1 cellular context compared by ENCODE assay signal in the genomic region with DNA sequence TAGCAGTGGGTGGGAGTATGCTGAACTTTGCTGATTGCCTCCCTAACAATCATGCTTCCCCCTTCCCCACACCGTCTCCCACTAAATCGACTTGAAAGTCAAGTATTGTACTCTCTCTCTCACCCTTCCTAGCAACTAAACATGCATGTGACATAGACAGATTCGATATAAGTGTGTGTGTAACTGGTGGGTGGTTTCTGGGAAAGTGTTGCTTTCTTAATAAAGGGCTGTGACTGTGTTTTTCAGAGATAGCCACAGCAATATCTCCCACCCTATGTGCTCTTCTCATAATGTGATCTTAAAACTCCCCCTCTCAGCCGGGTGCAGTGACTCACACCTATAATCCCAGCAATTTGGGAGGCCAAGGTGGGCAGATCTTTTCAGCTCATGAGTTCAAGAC.
TF ChIP-seq lines count a peak whose summit lies in the region.

No MANE protein-coding gene starts in this region.

TF ChIP-seq in K562, 482 proteins besides CTCF, POLR2A, EP300 and RAD21:
- no peak for TF ChIP-seq ESRRB (CRISPR knock-in tag; IDR thresholded peaks at IDR 0.05; ENCODE audit: borderline replicate concordance)
- no peak for TF ChIP-seq MECOM (CRISPR knock-in tag; IDR thresholded peaks at IDR 0.05)
- TF ChIP-seq, protein P1, sequence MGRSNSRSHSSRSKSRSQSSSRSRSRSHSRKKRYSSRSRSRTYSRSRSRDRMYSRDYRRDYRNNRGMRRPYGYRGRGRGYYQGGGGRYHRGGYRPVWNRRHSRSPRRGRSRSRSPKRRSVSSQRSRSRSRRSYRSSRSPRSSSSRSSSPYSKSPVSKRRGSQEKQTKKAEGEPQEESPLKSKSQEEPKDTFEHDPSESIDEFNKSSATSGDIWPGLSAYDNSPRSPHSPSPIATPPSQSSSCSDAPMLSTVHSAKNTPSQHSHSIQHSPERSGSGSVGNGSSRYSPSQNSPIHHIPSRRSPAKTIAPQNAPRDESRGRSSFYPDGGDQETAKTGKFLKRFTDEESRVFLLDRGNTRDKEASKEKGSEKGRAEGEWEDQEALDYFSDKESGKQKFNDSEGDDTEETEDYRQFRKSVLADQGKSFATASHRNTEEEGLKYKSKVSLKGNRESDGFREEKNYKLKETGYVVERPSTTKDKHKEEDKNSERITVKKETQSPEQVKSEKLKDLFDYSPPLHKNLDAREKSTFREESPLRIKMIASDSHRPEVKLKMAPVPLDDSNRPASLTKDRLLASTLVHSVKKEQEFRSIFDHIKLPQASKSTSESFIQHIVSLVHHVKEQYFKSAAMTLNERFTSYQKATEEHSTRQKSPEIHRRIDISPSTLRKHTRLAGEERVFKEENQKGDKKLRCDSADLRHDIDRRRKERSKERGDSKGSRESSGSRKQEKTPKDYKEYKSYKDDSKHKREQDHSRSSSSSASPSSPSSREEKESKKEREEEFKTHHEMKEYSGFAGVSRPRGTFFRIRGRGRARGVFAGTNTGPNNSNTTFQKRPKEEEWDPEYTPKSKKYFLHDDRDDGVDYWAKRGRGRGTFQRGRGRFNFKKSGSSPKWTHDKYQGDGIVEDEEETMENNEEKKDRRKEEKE (IDR thresholded peaks at IDR 0.05; ENCODE audit: borderline replicate concordance in 1 of 2, control insufficient read depth in 1 of 2, low read depth in 2 of 2, low read length in 1 of 2), result no peak
- peak; percentile 42; the same call in 1 of the 2 replicates for TF ChIP-seq NCOR1 (IDR thresholded peaks at IDR 0.05)
- TF ChIP-seq TEAD4 (IDR thresholded peaks at IDR 0.05; ENCODE audit: low read length), result peak; percentile 48; the same call in 1 of the 2 replicates
- no peak for TF ChIP-seq TEAD4 (CRISPR knock-in tag; IDR thresholded peaks at IDR 0.05; ENCODE audit: borderline replicate concordance)
- no peak for TF ChIP-seq PRPF4 (IDR thresholded peaks at IDR 0.05; ENCODE audit: insufficient read depth, low read depth, low read length, poor library complexity, severe bottlenecking)
- TF ChIP-seq, protein P2, sequence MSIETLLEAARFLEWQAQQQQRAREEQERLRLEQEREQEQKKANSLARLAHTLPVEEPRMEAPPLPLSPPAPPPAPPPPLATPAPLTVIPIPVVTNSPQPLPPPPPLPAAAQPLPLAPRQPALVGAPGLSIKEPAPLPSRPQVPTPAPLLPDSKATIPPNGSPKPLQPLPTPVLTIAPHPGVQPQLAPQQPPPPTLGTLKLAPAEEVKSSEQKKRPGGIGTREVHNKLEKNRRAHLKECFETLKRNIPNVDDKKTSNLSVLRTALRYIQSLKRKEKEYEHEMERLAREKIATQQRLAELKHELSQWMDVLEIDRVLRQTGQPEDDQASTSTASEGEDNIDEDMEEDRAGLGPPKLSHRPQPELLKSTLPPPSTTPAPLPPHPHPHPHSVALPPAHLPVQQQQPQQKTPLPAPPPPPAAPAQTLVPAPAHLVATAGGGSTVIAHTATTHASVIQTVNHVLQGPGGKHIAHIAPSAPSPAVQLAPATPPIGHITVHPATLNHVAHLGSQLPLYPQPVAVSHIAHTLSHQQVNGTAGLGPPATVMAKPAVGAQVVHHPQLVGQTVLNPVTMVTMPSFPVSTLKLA (conservative IDR thresholded peaks at IDR 0.05), result no peak
- TF ChIP-seq, protein P3, sequence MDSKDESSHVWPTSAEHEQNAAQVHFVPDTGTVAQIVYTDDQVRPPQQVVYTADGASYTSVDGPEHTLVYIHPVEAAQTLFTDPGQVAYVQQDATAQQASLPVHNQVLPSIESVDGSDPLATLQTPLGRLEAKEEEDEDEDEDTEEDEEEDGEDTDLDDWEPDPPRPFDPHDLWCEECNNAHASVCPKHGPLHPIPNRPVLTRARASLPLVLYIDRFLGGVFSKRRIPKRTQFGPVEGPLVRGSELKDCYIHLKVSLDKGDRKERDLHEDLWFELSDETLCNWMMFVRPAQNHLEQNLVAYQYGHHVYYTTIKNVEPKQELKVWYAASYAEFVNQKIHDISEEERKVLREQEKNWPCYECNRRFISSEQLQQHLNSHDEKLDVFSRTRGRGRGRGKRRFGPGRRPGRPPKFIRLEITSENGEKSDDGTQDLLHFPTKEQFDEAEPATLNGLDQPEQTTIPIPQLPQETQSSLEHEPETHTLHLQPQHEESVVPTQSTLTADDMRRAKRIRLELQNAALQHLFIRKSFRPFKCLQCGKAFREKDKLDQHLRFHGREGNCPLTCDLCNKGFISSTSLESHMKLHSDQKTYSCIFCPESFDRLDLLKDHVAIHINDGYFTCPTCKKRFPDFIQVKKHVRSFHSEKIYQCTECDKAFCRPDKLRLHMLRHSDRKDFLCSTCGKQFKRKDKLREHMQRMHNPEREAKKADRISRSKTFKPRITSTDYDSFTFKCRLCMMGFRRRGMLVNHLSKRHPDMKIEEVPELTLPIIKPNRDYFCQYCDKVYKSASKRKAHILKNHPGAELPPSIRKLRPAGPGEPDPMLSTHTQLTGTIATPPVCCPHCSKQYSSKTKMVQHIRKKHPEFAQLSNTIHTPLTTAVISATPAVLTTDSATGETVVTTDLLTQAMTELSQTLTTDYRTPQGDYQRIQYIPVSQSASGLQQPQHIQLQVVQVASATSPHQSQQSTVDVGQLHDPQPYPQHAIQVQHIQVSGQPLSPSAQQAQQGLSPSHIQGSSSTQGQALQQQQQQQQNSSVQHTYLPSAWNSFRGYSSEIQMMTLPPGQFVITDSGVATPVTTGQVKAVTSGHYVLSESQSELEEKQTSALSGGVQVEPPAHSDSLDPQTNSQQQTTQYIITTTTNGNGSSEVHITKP (IDR thresholded peaks at IDR 0.05; ENCODE audit: partially characterized antibody), result peak; percentile 29
- no peak for TF ChIP-seq NONO (IDR thresholded peaks at IDR 0.05; ENCODE audit: low read depth in 2 of 2, low read length in 1 of 2)
- no peak for TF ChIP-seq ZC3H4 (CRISPR knock-in tag; IDR thresholded peaks at IDR 0.05; ENCODE audit: borderline replicate concordance)
- TF ChIP-seq MEF2A (IDR thresholded peaks at IDR 0.05; ENCODE audit: control insufficient read depth, low read depth, low read length), result no peak
- TF ChIP-seq JUND (IDR thresholded peaks at IDR 0.05; ENCODE audit: borderline replicate concordance, low read depth, low read length), result peak; percentile 56
- no peak; the same call in 2 of the 3 replicates for TF ChIP-seq JUND (tag; IDR thresholded peaks at IDR 0.05; ENCODE audit: borderline replicate concordance, low read depth, low read length)
- TF ChIP-seq ETV1 (tag; conservative IDR thresholded peaks at IDR 0.05; ENCODE audit: low read depth), result no peak
- TF ChIP-seq GATA2 (CRISPR knock-in tag; IDR thresholded peaks at IDR 0.05), result 0 out of 2 replicates have a peak, but pooled peaks have one; percentile 20
- TF ChIP-seq MEF2D (tag; conservative IDR thresholded peaks at IDR 0.05; ENCODE audit: low read depth), result no peak
- TF ChIP-seq CBX3 (IDR thresholded peaks at IDR 0.05; ENCODE audit: borderline replicate concordance in 1 of 2, low read length in 2 of 2), result peak in 1 of 2 experiments; percentile 42; a peak in 1 of 3 replicates
- no peak for TF ChIP-seq DDX20 (tag; IDR thresholded peaks at IDR 0.05; ENCODE audit: low read depth)
- no peak for TF ChIP-seq GATAD2A (IDR thresholded peaks at IDR 0.05)
- TF ChIP-seq RBM39 (optimal IDR thresholded peaks at IDR 0.05; ENCODE audit: low read depth, low read length), result no peak
- peak; percentile 70 for TF ChIP-seq CBFA2T2 (conservative IDR thresholded peaks at IDR 0.05)
- TF ChIP-seq, protein P4, sequence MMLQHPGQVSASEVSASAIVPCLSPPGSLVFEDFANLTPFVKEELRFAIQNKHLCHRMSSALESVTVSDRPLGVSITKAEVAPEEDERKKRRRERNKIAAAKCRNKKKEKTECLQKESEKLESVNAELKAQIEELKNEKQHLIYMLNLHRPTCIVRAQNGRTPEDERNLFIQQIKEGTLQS (IDR thresholded peaks at IDR 0.05), result peak; percentile 43
- TF ChIP-seq, protein P4 (CRISPR knock-in tag; conservative IDR thresholded peaks at IDR 0.05), result no peak
- peak; percentile 69; the same call in 1 of the 2 replicates for TF ChIP-seq ARID1B (IDR thresholded peaks at IDR 0.05)
- TF ChIP-seq STAT5A (IDR thresholded peaks at IDR 0.05; ENCODE audit: borderline replicate concordance, low read length), result peak; percentile 78
- peak; percentile 72 for TF ChIP-seq TCF3 (CRISPR knock-in tag; IDR thresholded peaks at IDR 0.05)
- TF ChIP-seq HNRNPH1 (optimal IDR thresholded peaks at IDR 0.05; ENCODE audit: low read depth, low read length), result no peak
- no peak for TF ChIP-seq ZNF584 (CRISPR knock-in tag; IDR thresholded peaks at IDR 0.05; ENCODE audit: low read depth)
- TF ChIP-seq EGR1 (conservative IDR thresholded peaks at IDR 0.05), result peak; percentile 91
- TF ChIP-seq IRF2 (CRISPR knock-in tag; IDR thresholded peaks at IDR 0.05), result no peak
- TF ChIP-seq CEBPG (CRISPR knock-in tag; IDR thresholded peaks at IDR 0.05), result no peak
- no peak for TF ChIP-seq CEBPG (tag; conservative IDR thresholded peaks at IDR 0.05 in 1 of 2, IDR thresholded peaks at IDR 0.05 in 1 of 2)
- 0 out of 2 replicates have a peak, but pooled peaks have one; percentile 4 for TF ChIP-seq DMBX1 (CRISPR knock-in tag; IDR thresholded peaks at IDR 0.05; ENCODE audit: borderline replicate concordance)
- peak; percentile 29 to 55; a peak in 2 of 4 replicates for TF ChIP-seq TRIM24 (IDR thresholded peaks at IDR 0.05)
- TF ChIP-seq DNMT1 (IDR thresholded peaks at IDR 0.05), result no peak
- TF ChIP-seq ZNF551 (CRISPR knock-in tag; IDR thresholded peaks at IDR 0.05), result no peak
- TF ChIP-seq, protein P5, sequence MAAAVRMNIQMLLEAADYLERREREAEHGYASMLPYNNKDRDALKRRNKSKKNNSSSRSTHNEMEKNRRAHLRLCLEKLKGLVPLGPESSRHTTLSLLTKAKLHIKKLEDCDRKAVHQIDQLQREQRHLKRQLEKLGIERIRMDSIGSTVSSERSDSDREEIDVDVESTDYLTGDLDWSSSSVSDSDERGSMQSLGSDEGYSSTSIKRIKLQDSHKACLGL (CRISPR knock-in tag; IDR thresholded peaks at IDR 0.05; ENCODE audit: borderline replicate concordance, poor library complexity, severe bottlenecking), result no peak
- TF ChIP-seq NCOA4 (IDR thresholded peaks at IDR 0.05; ENCODE audit: partially characterized antibody), result no peak
- no peak for TF ChIP-seq RBM22 (IDR thresholded peaks at IDR 0.05; ENCODE audit: low read depth, low read length, poor library complexity, severe bottlenecking)
- 0 out of 2 replicates have a peak, but pooled peaks have one; percentile 39 for TF ChIP-seq POLR2AphosphoS5 (IDR thresholded peaks at IDR 0.05; ENCODE audit: control insufficient read depth, insufficient read depth, low read depth, low read length)
- TF ChIP-seq DPF2 (IDR thresholded peaks at IDR 0.05), result 0 out of 2 replicates have a peak, but pooled peaks have one; percentile 48
- no peak for TF ChIP-seq ZNF324 (CRISPR knock-in tag; IDR thresholded peaks at IDR 0.05)
- peak; percentile 34; the same call in 1 of the 2 replicates for TF ChIP-seq SMARCA4 (IDR thresholded peaks at IDR 0.05)
- TF ChIP-seq TAL1 (IDR thresholded peaks at IDR 0.05), result peak; percentile 14; the same call in 1 of the 2 replicates
- TF ChIP-seq HDAC8 (tag; IDR thresholded peaks at IDR 0.05), result no peak
- no peak for TF ChIP-seq CHD1 (IDR thresholded peaks at IDR 0.05; ENCODE audit: low read length)
- peak; percentile 86 for TF ChIP-seq CBFA2T3 (IDR thresholded peaks at IDR 0.05)
